In the genomic region with DNA sequence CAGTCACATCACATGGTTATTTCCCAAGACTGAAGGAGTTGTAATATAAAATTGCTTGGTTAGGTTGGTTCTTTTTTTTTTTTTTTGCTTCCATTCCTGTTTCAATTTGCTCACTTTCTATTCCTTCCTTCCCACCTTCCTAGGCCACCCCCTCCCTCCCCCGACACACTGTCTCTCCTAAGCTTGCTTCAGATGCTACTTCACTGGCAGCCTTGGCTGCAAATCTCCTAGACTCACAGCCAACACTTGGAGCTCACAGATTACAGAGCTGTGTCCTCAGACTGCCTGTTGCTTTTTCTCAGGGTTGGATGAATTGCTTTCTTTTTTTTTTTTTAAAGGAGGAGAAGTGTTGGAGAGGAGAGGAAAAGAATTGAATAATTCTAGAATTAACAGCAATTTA, we compare ENCODE assay signal across 29 cellular contexts.
"Had no signal": no experiment of that assay in that cellular context is flagged by ENCODE, and none has a peak within 500 bp of the region (broad histone marks: within the 10 kb centered on the region; RNA-seq: fewer than 3 reads in every experiment).

No MANE protein-coding gene starts in this region.

- H3K9me3 Mint-ChIP-seq: activated CD4-positive, alpha-beta memory T cell treated with anti-CD3 and anti-CD28 coated beads for 36 hours; activated naive CD4-positive, alpha-beta T cell treated with anti-CD3 and anti-CD28 coated beads, Interleukin-2, amount 50 U/mL, for 24 hours; activated naive CD8-positive, alpha-beta T cell treated with anti-CD3 and anti-CD28 coated beads, Interleukin-2, amount 50 U/mL, for 24 hours; activated T-cell treated with anti-CD3 and anti-CD28 coated beads, Interleukin-2, amount 50 U/mL, for 24 hours; activated T-helper 2 cell treated with anti-CD3 and anti-CD28 coated beads, Interferon-gamma antibody, Interleukin-2, Interleukin-4, amounts not matched to agents 10 μg/mL and 5 μg/mL and 100 μg/mL, durations not matched to agents 14 hours and 24 hours and 36 hours; central memory CD8-positive, alpha-beta T cell; memory B cell; stimulated activated naive B cell treated with anti-CD40 and anti-IgM and Interleukin-4, amounts not matched to agents 10 μg/mL and 1 μg/mL and 100 μg/mL, for 72 hours; T-helper 1 cell treated with Interleukin-12 subunit alpha and Interleukin-12 subunit beta and Interleukin-4 antibody, amounts not matched to agents 30 μg/mL and 1 μg/mL, for 36 hours had no signal

- H3K27ac Mint-ChIP-seq: activated CD4-positive, alpha-beta memory T cell treated with anti-CD3 and anti-CD28 coated beads for 36 hours; activated naive CD4-positive, alpha-beta T cell treated with anti-CD3 and anti-CD28 coated beads, Interleukin-2, amount 50 U/mL, for 24 hours; activated naive CD8-positive, alpha-beta T cell treated with anti-CD3 and anti-CD28 coated beads, Interleukin-2, amount 50 U/mL, for 24 hours; activated T-cell treated with anti-CD3 and anti-CD28 coated beads, Interleukin-2, amount 50 U/mL, for 24 hours; activated T-helper 2 cell treated with anti-CD3 and anti-CD28 coated beads, Interferon-gamma antibody, Interleukin-2, Interleukin-4, amounts not matched to agents 10 μg/mL and 5 μg/mL and 100 μg/mL, durations not matched to agents 14 hours and 24 hours and 36 hours; dendritic cell treated with granulocyte-macrophage colony-stimulating factor and Interleukin-4, amounts not matched to agents 40 ng/mL and 50 ng/mL, for 4 days; memory B cell; natural killer cell; stimulated activated naive B cell treated with anti-CD40 and anti-IgM and Interleukin-4, amounts not matched to agents 10 μg/mL and 1 μg/mL and 100 μg/mL, for 72 hours; T-helper 1 cell treated with Interleukin-12 subunit alpha and Interleukin-12 subunit beta and Interleukin-4 antibody, amounts not matched to agents 30 μg/mL and 1 μg/mL, for 36 hours had no signal

- H3K27me3 Mint-ChIP-seq: activated T-cell treated with anti-CD3 and anti-CD28 coated beads, Interleukin-2, amount 50 U/mL, for 24 hours; dendritic cell treated with granulocyte-macrophage colony-stimulating factor and Interleukin-4, amounts not matched to agents 40 ng/mL and 50 ng/mL, for 4 days had no signal

- H3K4me1 Mint-ChIP-seq: activated naive CD4-positive, alpha-beta T cell treated with anti-CD3 and anti-CD28 coated beads, Interleukin-2, amount 50 U/mL, for 24 hours; activated naive CD8-positive, alpha-beta T cell treated with anti-CD3 and anti-CD28 coated beads, Interleukin-2, amount 50 U/mL, for 24 hours; central memory CD8-positive, alpha-beta T cell; memory B cell; natural killer cell; stimulated activated naive B cell treated with anti-CD40 and anti-IgM and Interleukin-4, amounts not matched to agents 10 μg/mL and 1 μg/mL and 100 μg/mL, for 72 hours had no signal

- H3K27ac ChIP-seq: breast epithelium, epithelial cell of prostate, esophagus squamous epithelium, neural progenitor cell, sigmoid colon, stomach, tibial nerve, VCaP had no signal

- H3K36me3 Mint-ChIP-seq: activated CD4-positive, alpha-beta memory T cell treated with anti-CD3 and anti-CD28 coated beads for 36 hours; activated naive CD4-positive, alpha-beta T cell treated with anti-CD3 and anti-CD28 coated beads, Interleukin-2, amount 50 U/mL, for 24 hours; memory B cell; natural killer cell; neural progenitor cell; stimulated activated naive B cell treated with anti-CD40 and anti-IgM and Interleukin-4, amounts not matched to agents 10 μg/mL and 1 μg/mL and 100 μg/mL, for 72 hours had no signal

- H3K36me3 ChIP-seq: breast epithelium, esophagus squamous epithelium, neural progenitor cell, sigmoid colon, stomach, tibial nerve had no signal

- DNase-seq: activated CD4-positive, alpha-beta memory T cell treated with anti-CD3 and anti-CD28 coated beads for 36 hours; activated CD4-positive, alpha-beta T cell treated with anti-CD3 and anti-CD28 coated beads for 48 hours; activated CD8-positive, alpha-beta memory T cell treated with anti-CD3 and anti-CD28 coated beads, Interleukin-2, amount 50 U/mL, for 48 hours; activated naive CD8-positive, alpha-beta T cell treated with anti-CD3 and anti-CD28 coated beads, Interleukin-2, amount 50 U/mL, for 24 hours; activated T-cell treated with anti-CD3 and anti-CD28 coated beads, Interleukin-2, amount 50 U/mL, for 24 hours; effector CD4-positive, alpha-beta T cell; esophagus squamous epithelium; foreskin melanocyte; natural killer cell; sigmoid colon; SK-N-SH; small intestine; stimulated activated CD4-positive, alpha-beta T cell treated with anti-CD3 and anti-CD28 coated beads, Interleukin-1b, Interleukin-23, amount 100 ng/mL, for 48 hours; stimulated activated naive B cell treated with anti-CD40 and anti-IgM and Interleukin-4, amounts not matched to agents 10 μg/mL and 1 μg/mL and 100 μg/mL, for 72 hours; stomach; SW 1271; T-helper 9 cell had no signal

- H3K4me1 ChIP-seq: breast epithelium, esophagus squamous epithelium, neural progenitor cell, sigmoid colon, stomach, tibial nerve had no signal

- H3K4me3 ChIP-seq: breast epithelium, esophagus squamous epithelium, neural progenitor cell, sigmoid colon, stomach, tibial nerve had no signal

- H3K27me3 ChIP-seq: breast epithelium, esophagus squamous epithelium, neural progenitor cell, sigmoid colon, stomach, tibial nerve had no signal

- H3K4me3 Mint-ChIP-seq: activated CD4-positive, alpha-beta memory T cell treated with anti-CD3 and anti-CD28 coated beads for 36 hours; activated naive CD4-positive, alpha-beta T cell treated with anti-CD3 and anti-CD28 coated beads, Interleukin-2, amount 50 U/mL, for 24 hours; activated naive CD8-positive, alpha-beta T cell treated with anti-CD3 and anti-CD28 coated beads, Interleukin-2, amount 50 U/mL, for 24 hours; activated T-cell treated with anti-CD3 and anti-CD28 coated beads, Interleukin-2, amount 50 U/mL, for 24 hours; central memory CD8-positive, alpha-beta T cell; dendritic cell treated with granulocyte-macrophage colony-stimulating factor and Interleukin-4, amounts not matched to agents 40 ng/mL and 50 ng/mL, for 4 days; memory B cell; natural killer cell; neural progenitor cell; stimulated activated naive B cell treated with anti-CD40 and anti-IgM and Interleukin-4, amounts not matched to agents 10 μg/mL and 1 μg/mL and 100 μg/mL, for 72 hours; T-helper 1 cell treated with Interleukin-12 subunit alpha and Interleukin-12 subunit beta and Interleukin-4 antibody, amounts not matched to agents 30 μg/mL and 1 μg/mL, for 36 hours had no signal

- H3K9ac ChIP-seq: neural progenitor cell, SK-N-SH had no signal

- H3K9me3 ChIP-seq: breast epithelium, esophagus squamous epithelium, sigmoid colon, SK-N-SH, stomach, tibial nerve had no signal

- ATAC-seq: activated CD4-positive, CD25-positive, alpha-beta regulatory T cell treated with anti-CD3 and anti-CD28 coated beads, Interleukin-2, amount 50 U/mL, for 24 hours; activated naive CD8-positive, alpha-beta T cell treated with anti-CD3 and anti-CD28 coated beads, Interleukin-2, amount 50 U/mL, for 24 hours; natural killer cell; stimulated activated naive B cell treated with anti-CD40 and anti-IgM and Interleukin-4, amounts not matched to agents 10 μg/mL and 1 μg/mL and 100 μg/mL, for 72 hours had no signal

- H3K4me2 ChIP-seq: neural progenitor cell, SK-N-SH had no signal
